In genomic region chr15:85692873-85693272, GRCh38 we compare ENCODE assay signal across 8 cellular contexts.
DNase-seq lines count a peak whose midpoint lies in the region; ATAC-seq and TF ChIP-seq lines count a peak whose summit lies in the region.

No MANE protein-coding gene starts in this region.

- no peak for DNase-seq in heart left ventricle
- DNase-seq in Right ventricle myocardium inferior (ENCODE audit: missing footprints): no peak
- DNase-seq in activated T-helper 1 cell treated with anti-CD3 and anti-CD28 coated beads, Interleukin-12 subunit alpha, Interleukin-12 subunit beta, Interleukin-2, Interleukin-4 antibody, amounts not matched to agents 30 ng/mL and 10 ng/mL and 1 ng/mL, durations not matched to agents 14 hours and 24 hours and 36 hours (ENCODE audit: low spot score): no peak
- peak; percentile 35 for DNase-seq in stomach
- DNase-seq in SW480 (ENCODE audit: low spot score): no peak
- DNase-seq in coronary artery (ENCODE audit: low spot score): no peak
- DNase-seq in GM13977 (ENCODE audit: low spot score): no peak

- in situ Hi-C loops in GM13977 (cut with MboI; ENCODE audit: low pct_unique_long_range_greater_than_20kb, low sequenced_read_pairs, unreplicated experiment): no loop called here

- TF ChIP-seq CTCF in heart left ventricle (IDR thresholded peaks at IDR 0.05): no peak
- no peak for TF ChIP-seq CTCF in stomach (IDR thresholded peaks at IDR 0.05)
- no peak for TF ChIP-seq CTCF in coronary artery (IDR thresholded peaks at IDR 0.05)
- no peak for TF ChIP-seq CTCF in GM13977 (IDR thresholded peaks at IDR 0.05; ENCODE audit: extremely low read depth, insufficient read depth, missing control alignments)

- intact Hi-C loops in heart left ventricle (cut with DNase I): loop anchor here in 1 of 10 donors (10.0 kb wide), 1 partner anchor 208 kb away; no protein-coding TSS in a partner anchor
- intact Hi-C loops in Right ventricle myocardium inferior (cut with DNase I): no loop called here
- intact Hi-C loops in activated T-helper 1 cell treated with anti-CD3 and anti-CD28 coated beads, Interleukin-12 subunit alpha, Interleukin-12 subunit beta, Interleukin-2, Interleukin-4 antibody, amounts not matched to agents 30 ng/mL and 10 ng/mL and 1 ng/mL, durations not matched to agents 14 hours and 24 hours and 36 hours (cut with micrococcal nuclease): loop anchor here (5.0 kb wide), 2 partner anchors 151 to 281 kb away; no protein-coding TSS in a partner anchor
- intact Hi-C loops in stomach (cut with DNase I; ENCODE audit: low total_unique reads): no loop called here

- no peak for TF ChIP-seq EP300 in stomach (IDR thresholded peaks at IDR 0.05)

- peaks cover 57% of the 10 kb centered on the region for H3K4me1 Mint-ChIP-seq in activated T-helper 1 cell treated with anti-CD3 and anti-CD28 coated beads, Interleukin-12 subunit alpha, Interleukin-12 subunit beta, Interleukin-2, Interleukin-4 antibody, amounts not matched to agents 30 ng/mL and 10 ng/mL and 1 ng/mL, durations not matched to agents 14 hours and 24 hours and 36 hours (ENCODE audit: low read depth)

- H3K36me3 ChIP-seq in heart left ventricle: peaks cover 0 to 95% (median 76%) of the 10 kb centered on the region in 9 donors
- H3K36me3 ChIP-seq in stomach: peaks cover 32 to 69% (median 61%) of the 10 kb centered on the region in 4 donors

- peak overlapping the region; percentile 77 for H3K27ac Mint-ChIP-seq in activated T-helper 1 cell treated with anti-CD3 and anti-CD28 coated beads, Interleukin-12 subunit alpha, Interleukin-12 subunit beta, Interleukin-2, Interleukin-4 antibody, amounts not matched to agents 30 ng/mL and 10 ng/mL and 1 ng/mL, durations not matched to agents 14 hours and 24 hours and 36 hours

- H3K4me3 ChIP-seq in heart left ventricle (peak overlapping the region in 1 of 12 donors; percentile 17), stomach (no peak overlapping the region), coronary artery (no peak overlapping the region)

- 66 to 72% (median 69%) methylated on average over 5 of the region's 5 CpGs for WGBS in heart left ventricle, 4 donors
- WGBS in stomach, 5 donors: 50 to 66% (median 62%) methylated on average over 5 of the region's 5 CpGs

- H3K9me3 ChIP-seq in heart left ventricle (no peaks in the 10 kb centered on the region), stomach (no peaks in the 10 kb centered on the region)

- no peaks in the 10 kb centered on the region for H3K9me3 Mint-ChIP-seq in activated T-helper 1 cell treated with anti-CD3 and anti-CD28 coated beads, Interleukin-12 subunit alpha, Interleukin-12 subunit beta, Interleukin-2, Interleukin-4 antibody, amounts not matched to agents 30 ng/mL and 10 ng/mL and 1 ng/mL, durations not matched to agents 14 hours and 24 hours and 36 hours

- H3K27ac ChIP-seq in heart left ventricle (peak overlapping the region in 8 of 12 donors; percentile 21 to 80 (median 46)), stomach (peak overlapping the region; percentile 32 to 81 (median 75)), coronary artery (no peak overlapping the region)

- H3K27me3 Mint-ChIP-seq in activated T-helper 1 cell treated with anti-CD3 and anti-CD28 coated beads, Interleukin-12 subunit alpha, Interleukin-12 subunit beta, Interleukin-2, Interleukin-4 antibody, amounts not matched to agents 30 ng/mL and 10 ng/mL and 1 ng/mL, durations not matched to agents 14 hours and 24 hours and 36 hours (ENCODE audit: insufficient read depth): no peaks in the 10 kb centered on the region

- H3K36me3 Mint-ChIP-seq in activated T-helper 1 cell treated with anti-CD3 and anti-CD28 coated beads, Interleukin-12 subunit alpha, Interleukin-12 subunit beta, Interleukin-2, Interleukin-4 antibody, amounts not matched to agents 30 ng/mL and 10 ng/mL and 1 ng/mL, durations not matched to agents 14 hours and 24 hours and 36 hours (ENCODE audit: low read depth): peaks cover 35% of the 10 kb centered on the region

- H3K4me1 ChIP-seq in heart left ventricle: peaks cover 6 to 77% (median 47%) of the 10 kb centered on the region in 12 donors
- H3K4me1 ChIP-seq in stomach: peaks cover 23 to 61% (median 45%) of the 10 kb centered on the region in 4 donors

- peak overlapping the region; percentile 96 for H3K4me3 Mint-ChIP-seq in activated T-helper 1 cell treated with anti-CD3 and anti-CD28 coated beads, Interleukin-12 subunit alpha, Interleukin-12 subunit beta, Interleukin-2, Interleukin-4 antibody, amounts not matched to agents 30 ng/mL and 10 ng/mL and 1 ng/mL, durations not matched to agents 14 hours and 24 hours and 36 hours

- peak in 3 of 4 donors; percentile 29 to 40 (median 36) for ATAC-seq in heart left ventricle
- ATAC-seq in Right ventricle myocardium inferior: no peak
- ATAC-seq in HG03139 (IDR thresholded peaks at IDR 0.05; ENCODE audit: unreplicated experiment): peak; percentile 30

- H3K27me3 ChIP-seq in heart left ventricle (no peaks in the 10 kb centered on the region), stomach (no peaks in the 10 kb centered on the region)

- no peak for TF ChIP-seq POLR2A in heart left ventricle (IDR thresholded peaks at IDR 0.05)
- no peak for TF ChIP-seq POLR2A in stomach (IDR thresholded peaks at IDR 0.05)

Comparison
In these comparisons a context has a peak if more than half of its experiments do, and no peak if none do; other contexts are left out.
1. H3K27ac ChIP-seq: peak in heart left ventricle (8 of 12) and stomach (5 of 5); none in coronary artery (0 of 2).